20 cellular contexts compared by ENCODE assay signal in the genomic region with DNA sequence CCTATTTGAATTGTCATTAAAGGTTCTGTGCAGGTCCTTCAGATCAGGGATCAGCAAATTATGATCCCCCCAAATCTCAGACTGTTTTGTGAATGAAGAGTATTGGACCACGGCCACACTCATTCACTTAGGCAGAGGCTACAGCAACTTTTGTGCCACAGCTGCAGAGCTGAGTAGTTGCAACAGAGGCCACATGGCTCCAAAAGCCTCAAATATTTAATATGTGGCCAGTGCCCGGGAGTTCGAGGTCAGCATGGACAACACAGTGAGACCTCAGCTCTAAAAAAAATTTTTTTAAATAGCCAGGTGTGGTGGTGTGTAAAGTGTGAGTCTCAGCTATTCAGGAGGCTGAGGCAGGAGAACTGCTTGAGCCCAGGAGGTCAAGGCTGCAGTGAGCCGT.
"Had no signal": no experiment of that assay in that cellular context is flagged by ENCODE, and none has a peak within 500 bp of the region (broad histone marks: within the 10 kb centered on the region; RNA-seq: fewer than 3 reads in every experiment).

No MANE protein-coding gene starts in this region.

- H3K27ac ChIP-seq: gastrocnemius medialis, neutrophil, suprapubic skin, thyroid gland, uterus had no signal

- H3K4me3 ChIP-seq: gastrocnemius medialis, lung, smooth muscle cell, suprapubic skin, thyroid gland, uterus had no signal

- DNase-seq: cortex of kidney; dorsolateral prefrontal cortex; effector CD8-positive, alpha-beta T cell; gastrocnemius medialis; glutamatergic neuron; left cardiac atrium; left ventricle myocardium superior; mesendoderm; naive thymus-derived CD8-positive, alpha-beta T cell; posterior cingulate gyrus; right cardiac atrium; stimulated activated CD4-positive, alpha-beta T cell treated with anti-CD3 and anti-CD28 coated beads, Interleukin-2, amount 100 ng/mL, for 48 hours; stimulated activated naive CD4-positive, alpha-beta T cell treated with Interleukin-2 at 50 U/mL for 16 hours; thyroid gland; uterus had no signal

- H3K36me3 ChIP-seq: gastrocnemius medialis, neutrophil, suprapubic skin, thyroid gland, uterus had no signal

- H3K9me3 ChIP-seq: gastrocnemius medialis, neutrophil, suprapubic skin, thyroid gland, uterus had no signal

- FAIRE-seq: keratinocyte had no signal

- H3K4me2 ChIP-seq: smooth muscle cell had no signal

- H3K27me3 ChIP-seq: dorsolateral prefrontal cortex, gastrocnemius medialis, neutrophil, suprapubic skin, thyroid gland, uterus had no signal

- H3K4me1 ChIP-seq: suprapubic skin, uterus had no signal

- ATAC-seq: gastrocnemius medialis; left cardiac atrium; left ventricle myocardium superior; naive thymus-derived CD8-positive, alpha-beta T cell; right cardiac atrium had no signal
